22 cellular contexts compared by ENCODE assay signal in genomic region chr7:50141854-50142253, GRCh38. TPM values are rescaled to one million over a fixed set of nuclear protein-coding genes. Genes with fewer than 3 reads are reported as not detected.
"Had no signal": no experiment of that assay in that cellular context is flagged by ENCODE, and none has a peak within 500 bp of the region (broad histone marks: within the 10 kb centered on the region; RNA-seq: fewer than 3 reads in every experiment).

No MANE protein-coding gene starts in this region.

- H3K9me3 Mint-ChIP-seq: naive thymus-derived CD8-positive, alpha-beta T cell; stimulated activated memory B cell treated with anti-CD40 and anti-IgM and Interleukin-4, amounts not matched to agents 10 μg/mL and 1 μg/mL and 100 μg/mL, for 72 hours; stimulated activated naive CD8-positive, alpha-beta T cell treated with anti-CD3 and anti-CD28 coated beads, Interleukin-15, amount 100 ng/mL, for 72 hours had no signal

- H3K27ac ChIP-seq: gastrocnemius medialis, neutrophil, psoas muscle, right lobe of liver, testis, tibial nerve, upper lobe of right lung, vagina had no signal

- DNase-seq: gastrocnemius medialis; left colon; left ventricle myocardium superior; psoas muscle; retina; right lobe of liver; stimulated activated CD4-positive, alpha-beta T cell treated with anti-CD3 and anti-CD28 coated beads, Interleukin-1b, Interleukin-23, amount 100 ng/mL, for 48 hours; stimulated activated naive CD8-positive, alpha-beta T cell treated with anti-CD3 and anti-CD28 coated beads, Interleukin-15, amount 100 ng/mL, for 72 hours; testis; upper lobe of right lung had no signal

- H3K9me3 ChIP-seq: gastrocnemius medialis, mucosa of descending colon, neutrophil, psoas muscle, right lobe of liver, testis, tibial nerve, upper lobe of right lung, vagina had no signal

- H3K36me3 ChIP-seq: gastrocnemius medialis, neutrophil, right lobe of liver, tibial nerve, upper lobe of right lung, vagina had no signal

- H3K36me3 Mint-ChIP-seq: naive thymus-derived CD8-positive, alpha-beta T cell; stimulated activated memory B cell treated with anti-CD40 and anti-IgM and Interleukin-4, amounts not matched to agents 10 μg/mL and 1 μg/mL and 100 μg/mL, for 72 hours had no signal

- H3K4me3 ChIP-seq: gastrocnemius medialis, lung, mucosa of descending colon, testis, tibial nerve, upper lobe of right lung, vagina had no signal

- ATAC-seq: esophagus mucosa; gastrocnemius medialis; left colon; left ventricle myocardium superior; mucosa of descending colon; psoas muscle; stimulated activated memory B cell treated with anti-CD40 and anti-IgM and Interleukin-4, amounts not matched to agents 10 μg/mL and 1 μg/mL and 100 μg/mL, for 72 hours had no signal

- H3K27me3 Mint-ChIP-seq: stimulated activated memory B cell treated with anti-CD40 and anti-IgM and Interleukin-4, amounts not matched to agents 10 μg/mL and 1 μg/mL and 100 μg/mL, for 72 hours; stimulated activated naive CD8-positive, alpha-beta T cell treated with anti-CD3 and anti-CD28 coated beads, Interleukin-15, amount 100 ng/mL, for 72 hours had no signal

- H3K4me1 ChIP-seq: gastrocnemius medialis, psoas muscle, right lobe of liver, testis, tibial nerve, upper lobe of right lung, vagina had no signal

- H3K27me3 ChIP-seq: neutrophil, right lobe of liver, testis, tibial nerve, upper lobe of right lung, vagina had no signal

RNA-seq across cellular contexts. Expression of gene ZPBP, which starts 48.8 kb away (rescaled TPM):
- total RNA-seq: esophagus mucosa; fibroblast of lung; gastrocnemius medialis; left colon; left ventricle myocardium superior; mucosa of descending colon; naive thymus-derived CD8-positive, alpha-beta T cell; osteoblast; psoas muscle; right lobe of liver; subcutaneous adipose tissue; tibial nerve; upper lobe of right lung; vagina had no signal
- polyA plus RNA-seq: fibroblast of lung; naive thymus-derived CD8-positive, alpha-beta T cell; neural cell; psoas muscle had no signal
